ENCODE assay signal across 2 cellular contexts in genomic region chr4:72899214-72899613, GRCh38.
TF ChIP-seq lines count a peak whose summit lies in the region.

No MANE protein-coding gene starts in this region.

TF ChIP-seq in K562, 482 proteins besides CTCF, POLR2A, EP300 and RAD21 (continued from another document):
- TF ChIP-seq ZBTB40 (IDR thresholded peaks at IDR 0.05) (no peak), ZBTB40 (CRISPR knock-in tag; IDR thresholded peaks at IDR 0.05) (no peak), GTF3C2 (IDR thresholded peaks at IDR 0.05; ENCODE audit: borderline replicate concordance, extremely low read depth, insufficient read length) (no peak), ZC3H4 (CRISPR knock-in tag; IDR thresholded peaks at IDR 0.05; ENCODE audit: borderline replicate concordance) (no peak)

TF ChIP-seq in SK-N-SH treated with all-trans-retinoic acid at 6 μM for 48 hours, 23 proteins besides CTCF, POLR2A, EP300 and RAD21 (continued from another document):
- TF ChIP-seq CSRNP3 (CRISPR knock-in tag; IDR thresholded peaks at IDR 0.05) (no peak), PATZ1 (CRISPR knock-in tag; IDR thresholded peaks at IDR 0.05; ENCODE audit: borderline replicate concordance) (no peak)
